ENCODE assay signal across 1 cellular context in genomic region chr4:186733778-186734177, GRCh38.
TF ChIP-seq lines count a peak whose summit lies in the region.

No MANE protein-coding gene starts in this region.

TF ChIP-seq in HepG2, 621 proteins besides CTCF, POLR2A, EP300 and RAD21 (continued from another document):
- TF ChIP-seq, protein P1, sequence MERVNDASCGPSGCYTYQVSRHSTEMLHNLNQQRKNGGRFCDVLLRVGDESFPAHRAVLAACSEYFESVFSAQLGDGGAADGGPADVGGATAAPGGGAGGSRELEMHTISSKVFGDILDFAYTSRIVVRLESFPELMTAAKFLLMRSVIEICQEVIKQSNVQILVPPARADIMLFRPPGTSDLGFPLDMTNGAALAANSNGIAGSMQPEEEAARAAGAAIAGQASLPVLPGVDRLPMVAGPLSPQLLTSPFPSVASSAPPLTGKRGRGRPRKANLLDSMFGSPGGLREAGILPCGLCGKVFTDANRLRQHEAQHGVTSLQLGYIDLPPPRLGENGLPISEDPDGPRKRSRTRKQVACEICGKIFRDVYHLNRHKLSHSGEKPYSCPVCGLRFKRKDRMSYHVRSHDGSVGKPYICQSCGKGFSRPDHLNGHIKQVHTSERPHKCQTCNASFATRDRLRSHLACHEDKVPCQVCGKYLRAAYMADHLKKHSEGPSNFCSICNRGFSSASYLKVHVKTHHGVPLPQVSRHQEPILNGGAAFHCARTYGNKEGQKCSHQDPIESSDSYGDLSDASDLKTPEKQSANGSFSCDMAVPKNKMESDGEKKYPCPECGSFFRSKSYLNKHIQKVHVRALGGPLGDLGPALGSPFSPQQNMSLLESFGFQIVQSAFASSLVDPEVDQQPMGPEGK (CRISPR knock-in tag; IDR thresholded peaks at IDR 0.05), result peak; percentile 60; the same call in 1 of the 2 replicates
- TF ChIP-seq, protein P2, sequence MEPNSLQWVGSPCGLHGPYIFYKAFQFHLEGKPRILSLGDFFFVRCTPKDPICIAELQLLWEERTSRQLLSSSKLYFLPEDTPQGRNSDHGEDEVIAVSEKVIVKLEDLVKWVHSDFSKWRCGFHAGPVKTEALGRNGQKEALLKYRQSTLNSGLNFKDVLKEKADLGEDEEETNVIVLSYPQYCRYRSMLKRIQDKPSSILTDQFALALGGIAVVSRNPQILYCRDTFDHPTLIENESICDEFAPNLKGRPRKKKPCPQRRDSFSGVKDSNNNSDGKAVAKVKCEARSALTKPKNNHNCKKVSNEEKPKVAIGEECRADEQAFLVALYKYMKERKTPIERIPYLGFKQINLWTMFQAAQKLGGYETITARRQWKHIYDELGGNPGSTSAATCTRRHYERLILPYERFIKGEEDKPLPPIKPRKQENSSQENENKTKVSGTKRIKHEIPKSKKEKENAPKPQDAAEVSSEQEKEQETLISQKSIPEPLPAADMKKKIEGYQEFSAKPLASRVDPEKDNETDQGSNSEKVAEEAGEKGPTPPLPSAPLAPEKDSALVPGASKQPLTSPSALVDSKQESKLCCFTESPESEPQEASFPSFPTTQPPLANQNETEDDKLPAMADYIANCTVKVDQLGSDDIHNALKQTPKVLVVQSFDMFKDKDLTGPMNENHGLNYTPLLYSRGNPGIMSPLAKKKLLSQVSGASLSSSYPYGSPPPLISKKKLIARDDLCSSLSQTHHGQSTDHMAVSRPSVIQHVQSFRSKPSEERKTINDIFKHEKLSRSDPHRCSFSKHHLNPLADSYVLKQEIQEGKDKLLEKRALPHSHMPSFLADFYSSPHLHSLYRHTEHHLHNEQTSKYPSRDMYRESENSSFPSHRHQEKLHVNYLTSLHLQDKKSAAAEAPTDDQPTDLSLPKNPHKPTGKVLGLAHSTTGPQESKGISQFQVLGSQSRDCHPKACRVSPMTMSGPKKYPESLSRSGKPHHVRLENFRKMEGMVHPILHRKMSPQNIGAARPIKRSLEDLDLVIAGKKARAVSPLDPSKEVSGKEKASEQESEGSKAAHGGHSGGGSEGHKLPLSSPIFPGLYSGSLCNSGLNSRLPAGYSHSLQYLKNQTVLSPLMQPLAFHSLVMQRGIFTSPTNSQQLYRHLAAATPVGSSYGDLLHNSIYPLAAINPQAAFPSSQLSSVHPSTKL (CRISPR knock-in tag; IDR thresholded peaks at IDR 0.05), result 0 out of 2 replicates have a peak, but pooled peaks have one; percentile 17
